ENCODE assay signal across 10 cellular contexts in genomic region chr11:2097356-2097997, GRCh38.
DNase-seq lines count a peak whose midpoint lies in the region; ATAC-seq and TF ChIP-seq lines count a peak whose summit lies in the region.
"Had no signal": no experiment of that assay in that cellular context is flagged by ENCODE, and none has a peak within 500 bp of the region (broad histone marks: within the 10 kb centered on the region; RNA-seq: fewer than 3 reads in every experiment).

No MANE protein-coding gene starts in this region.

- H3K4me1 Mint-ChIP-seq in stimulated activated naive CD8-positive, alpha-beta T cell treated with anti-CD3 and anti-CD28 coated beads, Interleukin-15, amount 100 ng/mL, for 72 hours, result peaks cover 12% of the 10 kb centered on the region

- H3K27me3 Mint-ChIP-seq in stimulated activated naive CD8-positive, alpha-beta T cell treated with anti-CD3 and anti-CD28 coated beads, Interleukin-15, amount 100 ng/mL, for 72 hours, result peaks cover 21% of the 10 kb centered on the region
- H3K27me3 Mint-ChIP-seq: CD4-positive, alpha-beta T cell had no signal

- peak overlapping the region; percentile 23 to 49 for H3K27ac ChIP-seq in mucosa of rectum (ENCODE audit: low read depth in 2 of 2, low read length in 2 of 2)

- H3K36me3 ChIP-seq in mucosa of rectum (ENCODE audit: control insufficient read depth in 2 of 2, insufficient read depth in 2 of 2, low read length in 2 of 2), result no peaks in the 10 kb centered on the region

- no peaks in the 10 kb centered on the region for H3K9me3 ChIP-seq in mucosa of rectum (ENCODE audit: control insufficient read depth in 2 of 2, low read length in 2 of 2)

- H3K9ac ChIP-seq in mucosa of rectum (ENCODE audit: low read depth in 1 of 2, low read length in 2 of 2), result no peak overlapping the region

- H3K27me3 ChIP-seq in mucosa of rectum (ENCODE audit: control insufficient read depth in 2 of 2, insufficient read depth in 2 of 2, low read length in 2 of 2), result no peaks in the 10 kb centered on the region

- DNase-seq in stimulated activated naive CD8-positive, alpha-beta T cell treated with anti-CD3 and anti-CD28 coated beads, Interleukin-15, amount 100 ng/mL, for 72 hours, result no peak
- no peak for DNase-seq in stimulated activated naive CD8-positive, alpha-beta T cell treated with anti-CD3 and anti-CD28 coated beads, Interleukin-15, Interleukin-2, amounts not matched to agents 100 U/mL and 50 U/mL, for 24 hours
- DNase-seq in fibroblast of gingiva (ENCODE audit: low read depth) (peak; percentile 98), NCI-H524 (lab: John Stamatoyannopoulos, UW) (no peak), HEK293T (ENCODE audit: extremely low spot score) (no peak), SHP77 (lab: John Stamatoyannopoulos, UW) (no peak)

- CTCF ChIA-PET in HEK293T (lab: Yijun Ruan, JAX), result no interaction called here

- no peak overlapping the region for H3K4me3 ChIP-seq in mucosa of rectum (ENCODE audit: low read length in 2 of 2)

- no peaks in the 10 kb centered on the region for H3K9me3 Mint-ChIP-seq in stimulated activated naive CD8-positive, alpha-beta T cell treated with anti-CD3 and anti-CD28 coated beads, Interleukin-15, amount 100 ng/mL, for 72 hours
- H3K9me3 Mint-ChIP-seq: CD4-positive, alpha-beta T cell had no signal

- no peak overlapping the region for H3K4me3 Mint-ChIP-seq in stimulated activated naive CD8-positive, alpha-beta T cell treated with anti-CD3 and anti-CD28 coated beads, Interleukin-15, amount 100 ng/mL, for 72 hours
- H3K4me3 Mint-ChIP-seq: activated naive CD8-positive, alpha-beta T cell; CD4-positive, alpha-beta T cell had no signal

- POLR2A ChIA-PET in HEK293T (lab: Yijun Ruan, JAX), result no interaction called here

- ATAC-seq in stimulated activated naive CD8-positive, alpha-beta T cell treated with anti-CD3 and anti-CD28 coated beads, Interleukin-15, amount 100 ng/mL, for 72 hours, result peak; percentile 21
- ATAC-seq in stimulated activated naive CD8-positive, alpha-beta T cell treated with anti-CD3 and anti-CD28 coated beads, Interleukin-15, Interleukin-2, amounts not matched to agents 100 U/mL and 50 U/mL, for 24 hours, result no peak
- ATAC-seq in GM18867 (IDR thresholded peaks at IDR 0.05; ENCODE audit: unreplicated experiment), result no peak

- no peak overlapping the region for H3K27ac Mint-ChIP-seq in stimulated activated naive CD8-positive, alpha-beta T cell treated with anti-CD3 and anti-CD28 coated beads, Interleukin-15, amount 100 ng/mL, for 72 hours
- H3K27ac Mint-ChIP-seq: activated naive CD8-positive, alpha-beta T cell; CD4-positive, alpha-beta T cell had no signal

- H3K4me1 ChIP-seq in mucosa of rectum (ENCODE audit: control insufficient read depth in 2 of 2, insufficient read depth in 2 of 2, low read length in 2 of 2), result peaks cover 0 to 4% of the 10 kb centered on the region in 2 donors

TF ChIP-seq in HEK293T, 16 proteins besides CTCF, POLR2A, EP300 and RAD21:
- TF ChIP-seq NFRKB (IDR thresholded peaks at IDR 0.05) (no peak), ZNF384 (IDR thresholded peaks at IDR 0.05) (no peak), ARNT (IDR thresholded peaks at IDR 0.05) (no peak), PKNOX1 (IDR thresholded peaks at IDR 0.05) (no peak), L3MBTL2 (conservative IDR thresholded peaks at IDR 0.05) (no peak)
TF ChIP-seq in HEK293T: peak in this region for 0.
